ENCODE assay signal across 15 cellular contexts in genomic region chr16:57844416-57845030, GRCh38. TPM values are rescaled to one million over a fixed set of nuclear protein-coding genes. Genes with fewer than 3 reads are reported as not detected.
DNase-seq lines count a peak whose midpoint lies in the region; ATAC-seq lines count a peak whose summit lies in the region.
"Had no signal": no experiment of that assay in that cellular context is flagged by ENCODE, and none has a peak within 500 bp of the region (broad histone marks: within the 10 kb centered on the region; RNA-seq: fewer than 3 reads in every experiment).

No MANE protein-coding gene starts in this region.

- no peak overlapping the region for H2BK15ac ChIP-seq in mesenchymal stem cell (ENCODE audit: low read depth, poor library complexity, severe bottlenecking)

- H3K18ac ChIP-seq in mesenchymal stem cell (ENCODE audit: low read depth in 1 of 2, low read length in 2 of 2), result no peak overlapping the region
- peak overlapping the region; percentile 12 for H3K18ac ChIP-seq in trophoblast cell (ENCODE audit: low read length)

- no peak overlapping the region for H2BK12ac ChIP-seq in mesenchymal stem cell (ENCODE audit: low read length in 2 of 2)
- no peak overlapping the region for H2BK12ac ChIP-seq in trophoblast cell (ENCODE audit: low read length)

- H3K9ac ChIP-seq in mesenchymal stem cell (ENCODE audit: low read length) (no peak overlapping the region), trophoblast cell (ENCODE audit: low read length) (no peak overlapping the region)
- H3K9ac ChIP-seq: BLaER1 had no signal

- H3K4me2 ChIP-seq in mesenchymal stem cell (ENCODE audit: low read length, poor library complexity, severe bottlenecking) (no peak overlapping the region), trophoblast cell (ENCODE audit: low read length) (no peak overlapping the region)
- H3K4me2 ChIP-seq: BLaER1 had no signal

- H3K14ac ChIP-seq in mesenchymal stem cell (ENCODE audit: low read length in 2 of 2) (no peak overlapping the region), trophoblast cell (ENCODE audit: low read length) (no peak overlapping the region)

- H2AK5ac ChIP-seq in mesenchymal stem cell (ENCODE audit: low read length, severe bottlenecking), result peak overlapping the region; percentile 65
- H2AK5ac ChIP-seq in trophoblast cell (ENCODE audit: low read length), result no peak overlapping the region

- H3K27me3 ChIP-seq in mesenchymal stem cell (ENCODE audit: control insufficient read depth in 1 of 2, insufficient read depth in 1 of 2, low read length in 2 of 2), result peaks cover 0 to 24% of the 10 kb centered on the region in 2 experiments
- no peaks in the 10 kb centered on the region for H3K27me3 ChIP-seq in trophoblast cell (ENCODE audit: insufficient read depth, low read length)
- H3K27me3 ChIP-seq: BLaER1 had no signal

- no peak overlapping the region for H3K23ac ChIP-seq in mesenchymal stem cell (ENCODE audit: low read length in 2 of 2)
- H3K23ac ChIP-seq in trophoblast cell (ENCODE audit: low read length), result no peak overlapping the region

- H3K9me3 ChIP-seq in mesenchymal stem cell (ENCODE audit: control insufficient read depth, low read length) (no peaks in the 10 kb centered on the region), trophoblast cell (ENCODE audit: insufficient read depth, low read depth, low read length) (no peaks in the 10 kb centered on the region)
- H3K9me3 ChIP-seq: BLaER1 had no signal

- H3K79me1 ChIP-seq in mesenchymal stem cell (replicated peaks; ENCODE audit: low read length, poor library complexity, severe bottlenecking) (peaks cover 2% of the 10 kb centered on the region), trophoblast cell (ENCODE audit: low read length) (peaks cover 7% of the 10 kb centered on the region)

- no peak for ATAC-seq in GM18868 (IDR thresholded peaks at IDR 0.05; ENCODE audit: unreplicated experiment)
- ATAC-seq: HCT116 had no signal

- no peaks in the 10 kb centered on the region for H3K79me2 ChIP-seq in trophoblast cell (ENCODE audit: control insufficient read depth, insufficient read depth, low read length, poor library complexity)

- 88% methylated on average over 10 of the region's 10 CpGs for WGBS in mesenchymal stem cell
- no CpG with 5 or more reads among the region's 10 CpGs for WGBS in trophoblast cell (ENCODE audit: extremely low coverage, insufficient coverage, insufficient read length)

- H2BK120ac ChIP-seq in mesenchymal stem cell (ENCODE audit: low read depth, low read length) (no peak overlapping the region), trophoblast cell (ENCODE audit: insufficient read depth, low read length, poor library complexity) (no peak overlapping the region)

- H2BK5ac ChIP-seq in mesenchymal stem cell (ENCODE audit: low read depth, low read length, poor library complexity, severe bottlenecking), result peak overlapping the region; percentile 21
- H2BK5ac ChIP-seq in trophoblast cell (ENCODE audit: low read depth, low read length, poor library complexity), result no peak overlapping the region

- H3K36me3 ChIP-seq in mesenchymal stem cell (ENCODE audit: control insufficient read depth in 1 of 2, insufficient read depth in 2 of 2, low read depth in 1 of 2, low read length in 2 of 2) (no peaks in the 10 kb centered on the region), trophoblast cell (ENCODE audit: control insufficient read depth in 1 of 2, insufficient read depth in 2 of 2, low read length in 2 of 2) (no peaks in the 10 kb centered on the region)
- H3K36me3 ChIP-seq: BLaER1 had no signal

- no peak overlapping the region for H3K4ac ChIP-seq in mesenchymal stem cell (ENCODE audit: low read depth in 1 of 2, low read length in 2 of 2)
- no peak overlapping the region for H3K4ac ChIP-seq in trophoblast cell (ENCODE audit: low read depth, low read length)

- H3K4me3 ChIP-seq in mesenchymal stem cell (ENCODE audit: insufficient read depth in 1 of 2, low read depth in 1 of 2, low read length in 2 of 2), result no peak overlapping the region
- H3K4me3 ChIP-seq in trophoblast cell (ENCODE audit: low read depth, low read length), result no peak overlapping the region
- H3K4me3 ChIP-seq: BLaER1 had no signal

- H3K27ac ChIP-seq in mesenchymal stem cell (ENCODE audit: low read length, poor library complexity, severe bottlenecking) (peak overlapping the region; percentile 62), trophoblast cell (ENCODE audit: low read depth, low read length) (no peak overlapping the region)
- H3K27ac ChIP-seq: 22Rv1, BLaER1 had no signal

- H4K8ac ChIP-seq in mesenchymal stem cell (ENCODE audit: low read length), result no peak overlapping the region
- H4K8ac ChIP-seq in trophoblast cell (ENCODE audit: low read depth, low read length), result no peak overlapping the region

- H3K4me1 ChIP-seq in mesenchymal stem cell (ENCODE audit: control insufficient read depth, insufficient read depth, low read depth, low read length) (peaks cover 37% of the 10 kb centered on the region), trophoblast cell (ENCODE audit: control insufficient read depth in 1 of 2, insufficient read depth in 2 of 2, low read length in 2 of 2) (peaks cover 17 to 23% of the 10 kb centered on the region in 2 experiments)

- no peak overlapping the region for H4K91ac ChIP-seq in mesenchymal stem cell (ENCODE audit: low read length)
- no peak overlapping the region for H4K91ac ChIP-seq in trophoblast cell (ENCODE audit: low read depth, low read length)

- DNase-seq in NCI-H2227 treated with DMSO at 0.1 percent for 48 hours (lab: John Stamatoyannopoulos, UW), result peak; percentile 1
- DNase-seq in NCI-H2227 (lab: John Stamatoyannopoulos, UW; ENCODE audit: unreplicated experiment), result no peak
- no peak for DNase-seq in mesenchymal stem cell
- DNase-seq in trophoblast cell, result no peak
- no peak for DNase-seq in activated effector memory CD4-positive, alpha-beta T cell treated with anti-CD3 and anti-CD28 coated beads, Interleukin-2, amount 50 U/mL, for 16 hours
- DNase-seq in stimulated activated CD4-positive, alpha-beta T cell treated with anti-CD3 and anti-CD28 coated beads, Interleukin-4, amount 100 ng/mL, for 4 hours, result no peak
- DNase-seq: AML-193; Caco-2; CD8-positive, alpha-beta memory T cell; DND-41; GF-D8 had no signal

- H4K12ac ChIP-seq in trophoblast cell (ENCODE audit: low read depth, low read length), result no peak overlapping the region

- H2AFZ ChIP-seq in mesenchymal stem cell (ENCODE audit: low read depth, low read length) (no peak overlapping the region), trophoblast cell (ENCODE audit: insufficient read depth, low read length, poor library complexity) (no peak overlapping the region)

RNA-seq across cellular contexts. Expression of gene KIFC3, which starts 42.2 kb away (rescaled TPM):
- 28.1 TPM for polyA plus RNA-seq in mesenchymal stem cell (2013, experiment 1 of 2)
- polyA plus RNA-seq in mesenchymal stem cell (2013, experiment 2 of 2), result 25.8 TPM
- 14.9 and 15.9 TPM in 2 replicates for polyA plus RNA-seq in trophoblast cell (2013)
